8 cellular contexts compared by ENCODE assay signal in the genomic region with DNA sequence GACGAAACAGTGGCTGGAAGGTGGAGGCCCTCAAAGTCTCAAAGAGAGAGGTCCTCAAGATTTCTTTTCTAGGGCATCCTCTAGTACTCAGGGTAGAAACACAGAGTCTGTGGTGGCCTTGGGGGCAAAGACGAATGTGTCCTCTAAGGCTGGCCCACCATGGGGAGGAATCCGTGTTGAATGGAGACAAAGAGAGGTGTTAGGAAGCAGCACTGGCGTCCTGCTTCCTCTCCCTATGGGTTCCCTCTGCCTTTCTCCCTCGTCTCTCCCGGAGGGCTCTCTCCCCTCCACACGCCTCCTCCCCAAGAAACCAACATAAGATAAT.
DNase-seq lines count a peak whose midpoint lies in the region; ATAC-seq, FAIRE-seq and TF ChIP-seq lines count a peak whose summit lies in the region.

No MANE protein-coding gene starts in this region.

- peaks cover 6% of the 10 kb centered on the region for H3K4me1 ChIP-seq in mucosa of descending colon (ENCODE audit: low read depth)

- TF ChIP-seq CTCF in bronchial epithelial cell (IDR thresholded peaks at IDR 0.05; ENCODE audit: insufficient read depth, low read length, severe bottlenecking) (no peak), mucosa of descending colon (IDR thresholded peaks at IDR 0.05) (no peak)

- ATAC-seq in GM18517 (IDR thresholded peaks at IDR 0.05; ENCODE audit: unreplicated experiment): peak; percentile 5
- peak; percentile 9 for ATAC-seq in HG03175 (IDR thresholded peaks at IDR 0.05; ENCODE audit: unreplicated experiment)
- peak; percentile 25 for ATAC-seq in mucosa of descending colon
- no peak for ATAC-seq in HG03139 (IDR thresholded peaks at IDR 0.05; ENCODE audit: unreplicated experiment)

- DNase-seq in bronchial epithelial cell (ENCODE audit: low read depth) (no peak), mucosa of descending colon (no peak), iPS-NIHi11 (ENCODE audit: low spot score) (no peak), NCI-H2196 treated with DMSO at 0.1 percent for 48 hours (lab: John Stamatoyannopoulos, UW; ENCODE audit: unreplicated experiment) (no peak)
- DNase-seq in activated effector memory CD4-positive, alpha-beta T cell treated with anti-CD3 and anti-CD28 coated beads, Interleukin-2, amount 50 U/mL, for 16 hours: no peak

- no peak for FAIRE-seq in bronchial epithelial cell (lab: Jason Lieb, UNC)

- no peaks in the 10 kb centered on the region for H3K36me3 ChIP-seq in bronchial epithelial cell (ENCODE audit: control insufficient read depth, insufficient read depth, low read length)
- H3K36me3 ChIP-seq in mucosa of descending colon (ENCODE audit: low read depth): no peaks in the 10 kb centered on the region

- H3K4me3 ChIP-seq in bronchial epithelial cell (ENCODE audit: low read depth, low read length) (peak overlapping the region; percentile 64), mucosa of descending colon (no peak overlapping the region)

- H3K27me3 ChIP-seq in bronchial epithelial cell (ENCODE audit: control insufficient read depth, insufficient read depth, low read length): no peaks in the 10 kb centered on the region

- no peaks in the 10 kb centered on the region for H3K9me3 ChIP-seq in mucosa of descending colon

- intact Hi-C loops in mucosa of descending colon (cut with DNase I, micrococcal nuclease): loop anchor here in 1 of 2 donors (2.0 kb wide), 1 partner anchor 380 kb away; no protein-coding TSS in a partner anchor
